In genomic region chr6:3915076-3915791, GRCh38 we compare ENCODE assay signal across 14 cellular contexts.
DNase-seq lines count a peak whose midpoint lies in the region; ATAC-seq, FAIRE-seq and TF ChIP-seq lines count a peak whose summit lies in the region.
"Had no signal": no experiment of that assay in that cellular context is flagged by ENCODE, and none has a peak within 500 bp of the region (broad histone marks: within the 10 kb centered on the region; RNA-seq: fewer than 3 reads in every experiment).

No MANE protein-coding gene starts in this region.

- peak overlapping the region; percentile 11 for H3K27ac ChIP-seq in C4-2B
- peak overlapping the region in 1 of 3 donors; percentile 41 for H3K27ac ChIP-seq in thyroid gland

- H3K9me3 ChIP-seq in Caco-2 (peaks cover 63% of the 10 kb centered on the region), thyroid gland (no peaks in the 10 kb centered on the region)
- H3K9me3 ChIP-seq: stomach had no signal

- BruUV-seq in Caco-2 (replicated peaks; lab: Mats Ljungman, UMichigan): no TSS peak

- H3K4me3 Mint-ChIP-seq in Caco-2 (ENCODE audit: unreplicated experiment): peak overlapping the region; percentile 36
- H3K4me3 Mint-ChIP-seq in activated naive CD8-positive, alpha-beta T cell treated with anti-CD3 and anti-CD28 coated beads, Interleukin-2, amount 10 ng/mL, durations not matched to agents 7 days and 5 days: peak overlapping the region; percentile 57

- H3K4me1 ChIP-seq in Caco-2: peaks cover 34% of the 10 kb centered on the region
- H3K4me1 ChIP-seq in thyroid gland: peaks cover 66 to 73% of the 10 kb centered on the region in 2 donors

- intact Hi-C loops in Caco-2 (cut with micrococcal nuclease; ENCODE audit: unreplicated experiment) (no loop called here), thyroid gland (cut with DNase I) (no loop called here)

- peak overlapping the region; percentile 73 for H3K27ac Mint-ChIP-seq in Caco-2 (ENCODE audit: unreplicated experiment)
- peak overlapping the region; percentile 8 for H3K27ac Mint-ChIP-seq in activated naive CD8-positive, alpha-beta T cell treated with anti-CD3 and anti-CD28 coated beads, Interleukin-2, amount 10 ng/mL, durations not matched to agents 7 days and 5 days

- WGBS in thyroid gland, 2 donors: 87 to 94% methylated on average over 9 of the region's 9 CpGs

- H3K9me3 Mint-ChIP-seq in Caco-2 (ENCODE audit: unreplicated experiment): peaks cover 24% of the 10 kb centered on the region
- peaks cover 8% of the 10 kb centered on the region for H3K9me3 Mint-ChIP-seq in activated naive CD8-positive, alpha-beta T cell treated with anti-CD3 and anti-CD28 coated beads, Interleukin-2, amount 10 ng/mL, durations not matched to agents 7 days and 5 days

- no peaks in the 10 kb centered on the region for H3K27me3 Mint-ChIP-seq in Caco-2 (ENCODE audit: insufficient read depth, unreplicated experiment)
- peaks cover 57% of the 10 kb centered on the region for H3K27me3 Mint-ChIP-seq in activated naive CD8-positive, alpha-beta T cell treated with anti-CD3 and anti-CD28 coated beads, Interleukin-2, amount 10 ng/mL, durations not matched to agents 7 days and 5 days

- TF ChIP-seq POLR2A in thyroid gland (IDR thresholded peaks at IDR 0.05): no peak

- H3K4me3 ChIP-seq in Caco-2 (ENCODE audit: low read depth, low read length): no peak overlapping the region
- H3K4me3 ChIP-seq in thyroid gland (replicated peaks in 1 of 3): no peak overlapping the region
- H3K4me3 ChIP-seq: stomach had no signal

- DNase-seq in Caco-2 (no peak), GF-D8 (lab: John Stamatoyannopoulos, UW) (no peak), RCC 7860 (ENCODE audit: low spot score) (no peak), thyroid gland (no peak)
- DNase-seq in activated CD4-positive, alpha-beta T cell treated with anti-CD3 and anti-CD28 coated beads for 4 hours: peak; percentile 3 to 8
- peak; percentile 54 for DNase-seq in activated naive CD8-positive, alpha-beta T cell treated with anti-CD3 and anti-CD28 coated beads, Interleukin-2, amount 10 ng/mL, durations not matched to agents 7 days and 5 days
- DNase-seq: head of caudate nucleus, Kasumi-1, NCI-H187 treated with DMSO at 0.1 percent for 48 hours, stomach had no signal

- ATAC-seq in activated naive CD8-positive, alpha-beta T cell treated with anti-CD3 and anti-CD28 coated beads, Interleukin-2, amount 10 ng/mL, durations not matched to agents 7 days and 5 days (ENCODE audit: low read depth): peak; percentile 87
- ATAC-seq in HG03095 (IDR thresholded peaks at IDR 0.05; ENCODE audit: unreplicated experiment): no peak

- POLR2A ChIA-PET in Caco-2 (lab: Charles Lee): no interaction called here
- POLR2A ChIA-PET in activated naive CD8-positive, alpha-beta T cell treated with anti-CD3 and anti-CD28 coated beads, Interleukin-2, amount 10 ng/mL, durations not matched to agents 7 days and 5 days (lab: Charles Lee): interaction anchor here (1.2 kb wide), 1 partner anchor 21 kb away, joined by 3 read pairs; no protein-coding TSS in a partner anchor

- H3K4me1 Mint-ChIP-seq in Caco-2 (ENCODE audit: low read depth, unreplicated experiment): peaks cover 23% of the 10 kb centered on the region
- peaks cover 21% of the 10 kb centered on the region for H3K4me1 Mint-ChIP-seq in activated naive CD8-positive, alpha-beta T cell treated with anti-CD3 and anti-CD28 coated beads, Interleukin-2, amount 10 ng/mL, durations not matched to agents 7 days and 5 days

- FAIRE-seq in RCC 7860 (lab: Jason Lieb, UNC): no peak
- FAIRE-seq: G401.6, H1 had no signal

- H3K27me3 ChIP-seq in Caco-2 (replicated peaks; ENCODE audit: control insufficient read depth, insufficient read depth, low read length) (no peaks in the 10 kb centered on the region), thyroid gland (no peaks in the 10 kb centered on the region)
- H3K27me3 ChIP-seq: stomach had no signal

- H3K36me3 Mint-ChIP-seq in Caco-2 (ENCODE audit: insufficient read depth, unreplicated experiment): peaks cover 33% of the 10 kb centered on the region
- peaks cover 2% of the 10 kb centered on the region for H3K36me3 Mint-ChIP-seq in activated naive CD8-positive, alpha-beta T cell treated with anti-CD3 and anti-CD28 coated beads, Interleukin-2, amount 10 ng/mL, durations not matched to agents 7 days and 5 days

- CTCF ChIA-PET in Caco-2 (lab: Charles Lee): no interaction called here

- H3K36me3 ChIP-seq in Caco-2 (ENCODE audit: control insufficient read depth, insufficient read depth, low read length) (no peaks in the 10 kb centered on the region; the same call in 1 of the 2 replicates), thyroid gland (no peaks in the 10 kb centered on the region)
- H3K36me3 ChIP-seq: stomach had no signal

- no peak for TF ChIP-seq CTCF in C4-2B (conservative IDR thresholded peaks at IDR 0.05)
- TF ChIP-seq CTCF in Caco-2 (IDR thresholded peaks at IDR 0.05; ENCODE audit: insufficient read depth in 1 of 2, low read depth in 1 of 2, low read length in 1 of 2, severe bottlenecking in 1 of 2, unreplicated experiment in 1 of 2): no peak
- TF ChIP-seq CTCF in thyroid gland (IDR thresholded peaks at IDR 0.05): no peak

Comparison
In these comparisons a context has a peak if more than half of its experiments do, and no peak if none do; other contexts are left out.
1. DNase-seq: peak in activated CD4-positive, alpha-beta T cell treated with anti-CD3 and anti-CD28 coated beads for 4 hours (2 of 2) and activated naive CD8-positive, alpha-beta T cell treated with anti-CD3 and anti-CD28 coated beads, Interleukin-2, amount 10 ng/mL, durations not matched to agents 7 days and 5 days (single experiment); none in Caco-2 (0 of 2), GF-D8 (single experiment), RCC 7860 (single experiment) and thyroid gland (0 of 2).